ENCODE assay signal across 16 cellular contexts in genomic region chr7:79455173-79455790, GRCh38. TPM values are rescaled to one million over a fixed set of nuclear protein-coding genes. Genes with fewer than 3 reads are reported as not detected.
A peak's percentile ranks its signal among the peaks of the same experiment; 100 is the strongest.
DNase-seq lines count a peak whose midpoint lies in the region; FAIRE-seq and TF ChIP-seq lines count a peak whose summit lies in the region.
"Had no signal": no experiment of that assay in that cellular context is flagged by ENCODE, and none has a peak within 500 bp of the region (broad histone marks: within the 10 kb centered on the region; RNA-seq: fewer than 3 reads in every experiment).

No MANE protein-coding gene starts in this region.

- peak overlapping the region in 1 of 2 experiments; percentile 64 for H2BK12ac ChIP-seq in mesenchymal stem cell (ENCODE audit: low read length in 2 of 2)

- H3K27me3 ChIP-seq in endothelial cell of umbilical vein (ENCODE audit: control insufficient read depth in 2 of 2, insufficient read depth in 2 of 2, low read length in 2 of 2) = no peaks in the 10 kb centered on the region
- no peaks in the 10 kb centered on the region for H3K27me3 ChIP-seq in mesenchymal stem cell (ENCODE audit: control insufficient read depth in 1 of 2, insufficient read depth in 1 of 2, low read length in 2 of 2)
- no peaks in the 10 kb centered on the region for H3K27me3 ChIP-seq in subcutaneous abdominal adipose tissue (ENCODE audit: control insufficient read depth in 5 of 5, insufficient read depth in 4 of 5, low read length in 5 of 5)
- H3K27me3 ChIP-seq: SJCRH30 had no signal

- no peak overlapping the region for H4K91ac ChIP-seq in mesenchymal stem cell (ENCODE audit: low read length)

- BruUV-seq in endothelial cell of umbilical vein (replicated peaks; lab: Mats Ljungman, UMichigan) = no TSS peak

- H3K4ac ChIP-seq in mesenchymal stem cell (ENCODE audit: low read depth in 1 of 2, low read length in 2 of 2) = no peak overlapping the region

- POLR2A ChIA-PET in endothelial cell of umbilical vein (lab: Charles Lee) = no interaction called here
- POLR2A ChIA-PET in activated CD4-positive, alpha-beta memory T cell treated with anti-CD3 and anti-CD28 coated beads for 36 hours (lab: Charles Lee) = no interaction called here

- in situ Hi-C loops in ACHN (cut with HindIII; ENCODE audit: low pct_ligation_motif_present, low pct_unique_long_range_greater_than_20kb, low sequenced_read_pairs) = no loop called here

- no peak overlapping the region for H2BK15ac ChIP-seq in mesenchymal stem cell (ENCODE audit: low read depth, poor library complexity, severe bottlenecking)

- H3K4me1 ChIP-seq in endothelial cell of umbilical vein (ENCODE audit: control insufficient read depth, extremely low read depth, insufficient read depth, low read length) = peaks cover 19% of the 10 kb centered on the region
- H3K4me1 ChIP-seq in mesenchymal stem cell (ENCODE audit: control insufficient read depth, insufficient read depth, low read depth, low read length) = peaks cover 4% of the 10 kb centered on the region
- H3K4me1 ChIP-seq in subcutaneous abdominal adipose tissue (ENCODE audit: control insufficient read depth in 5 of 5, insufficient read depth in 5 of 5, low read length in 5 of 5) = peaks cover 0 to 65% (median 51%) of the 10 kb centered on the region in 5 donors
- H3K4me1 ChIP-seq: SJCRH30 had no signal

- peak overlapping the region; percentile 95 for H3K4me3 Mint-ChIP-seq in HFFc6
- H3K4me3 Mint-ChIP-seq in activated CD4-positive, alpha-beta memory T cell treated with anti-CD3 and anti-CD28 coated beads for 36 hours = no peak overlapping the region

- H3K79me1 ChIP-seq in mesenchymal stem cell (replicated peaks; ENCODE audit: low read length, poor library complexity, severe bottlenecking) = peaks cover 24% of the 10 kb centered on the region

- H3K4me2 ChIP-seq in endothelial cell of umbilical vein (ENCODE audit: insufficient read depth, low read length) = peak overlapping the region; percentile 81
- H3K4me2 ChIP-seq in mesenchymal stem cell (ENCODE audit: low read length, poor library complexity, severe bottlenecking) = peak overlapping the region; percentile 32

- intact Hi-C loops in endothelial cell of umbilical vein (cut with micrococcal nuclease) = no loop called here
- intact Hi-C loops in activated CD4-positive, alpha-beta memory T cell treated with anti-CD3 and anti-CD28 coated beads for 36 hours (cut with micrococcal nuclease) = no loop called here

- no peak for FAIRE-seq in endothelial cell of umbilical vein (lab: Jason Lieb, UNC)
- FAIRE-seq in H54 (lab: Jason Lieb, UNC) = no peak
- FAIRE-seq: colon had no signal

- no peak overlapping the region for H2BK120ac ChIP-seq in mesenchymal stem cell (ENCODE audit: low read depth, low read length)

- H3K27me3 Mint-ChIP-seq in HFFc6 (ENCODE audit: insufficient read depth) = peaks cover 3% of the 10 kb centered on the region
- H3K27me3 Mint-ChIP-seq in activated CD4-positive, alpha-beta memory T cell treated with anti-CD3 and anti-CD28 coated beads for 36 hours = peaks cover 27% of the 10 kb centered on the region

- H3K4me3 ChIP-seq in endothelial cell of umbilical vein (replicated peaks in 1 of 3; ENCODE audit: insufficient read depth in 1 of 3, low read depth in 1 of 3, low read length in 3 of 3) (peak overlapping the region in 1 of 3 experiments; percentile 84), mesenchymal stem cell (ENCODE audit: insufficient read depth in 1 of 2, low read depth in 1 of 2, low read length in 2 of 2) (peak overlapping the region in 1 of 2 experiments; percentile 92), subcutaneous abdominal adipose tissue (ENCODE audit: low read depth in 1 of 5, low read length in 5 of 5) (peak overlapping the region; percentile 85 to 92 (median 90))
- H3K4me3 ChIP-seq: mucosa of descending colon had no signal

- H2BK5ac ChIP-seq in mesenchymal stem cell (ENCODE audit: low read depth, low read length, poor library complexity, severe bottlenecking) = no peak overlapping the region

- H3K9me3 Mint-ChIP-seq in HFFc6 = no peaks in the 10 kb centered on the region
- H3K9me3 Mint-ChIP-seq in activated CD4-positive, alpha-beta memory T cell treated with anti-CD3 and anti-CD28 coated beads for 36 hours = no peaks in the 10 kb centered on the region
- H3K9me3 Mint-ChIP-seq: activated T-helper 2 cell treated with anti-CD3 and anti-CD28 coated beads, Interferon-gamma antibody, Interleukin-2, Interleukin-4, amounts not matched to agents 10 μg/mL and 5 μg/mL and 100 μg/mL, durations not matched to agents 14 hours and 24 hours and 36 hours had no signal

- CTCF ChIA-PET in endothelial cell of umbilical vein (lab: Charles Lee) = interaction anchor here (2.1 kb wide), 1 partner anchor 157 kb away, joined by 10 read pairs; no protein-coding TSS in a partner anchor
- CTCF ChIA-PET in activated CD4-positive, alpha-beta memory T cell treated with anti-CD3 and anti-CD28 coated beads for 36 hours (lab: Charles Lee) = no interaction called here

- no peaks in the 10 kb centered on the region for H4K20me1 ChIP-seq in endothelial cell of umbilical vein (replicated peaks; ENCODE audit: control insufficient read depth, extremely low read depth, insufficient read depth, low read length)

- no peaks in the 10 kb centered on the region for H3K9me1 ChIP-seq in endothelial cell of umbilical vein (replicated peaks; ENCODE audit: control insufficient read depth, extremely low read depth, insufficient read depth, low read length)

- TF ChIP-seq POLR2A in endothelial cell of umbilical vein (IDR thresholded peaks at IDR 0.05; ENCODE audit: low read depth, low read length) (no peak), H54 (IDR thresholded peaks at IDR 0.05; ENCODE audit: low read depth, low read length) (no peak)

- H3K36me3 ChIP-seq in endothelial cell of umbilical vein (ENCODE audit: control insufficient read depth in 2 of 2, extremely low read depth in 1 of 2, insufficient read depth in 2 of 2, low read length in 2 of 2) (peaks cover 4 to 9% of the 10 kb centered on the region in 2 experiments), mesenchymal stem cell (ENCODE audit: control insufficient read depth in 1 of 2, insufficient read depth in 2 of 2, low read depth in 1 of 2, low read length in 2 of 2) (peaks cover 0 to 26% of the 10 kb centered on the region in 2 experiments), subcutaneous abdominal adipose tissue (ENCODE audit: control insufficient read depth in 5 of 5, insufficient read depth in 5 of 5, low read length in 5 of 5) (peaks cover 0 to 8% (median 0%) of the 10 kb centered on the region in 5 donors)
- H3K36me3 ChIP-seq: SJCRH30 had no signal

- H2AFZ ChIP-seq in endothelial cell of umbilical vein (ENCODE audit: low read depth, low read length) (no peak overlapping the region), mesenchymal stem cell (ENCODE audit: low read depth, low read length) (no peak overlapping the region)

- peaks cover 12% of the 10 kb centered on the region for H3K79me2 ChIP-seq in endothelial cell of umbilical vein (ENCODE audit: control insufficient read depth, insufficient read depth, low read length)

- H3K18ac ChIP-seq in mesenchymal stem cell (ENCODE audit: low read depth in 1 of 2, low read length in 2 of 2) = no peak overlapping the region

- peaks cover 76% of the 10 kb centered on the region for H3K4me1 Mint-ChIP-seq in HFFc6 (ENCODE audit: low read depth)
- peaks cover 2% of the 10 kb centered on the region for H3K4me1 Mint-ChIP-seq in activated CD4-positive, alpha-beta memory T cell treated with anti-CD3 and anti-CD28 coated beads for 36 hours (ENCODE audit: low read depth)

- no peak overlapping the region for H2AK5ac ChIP-seq in mesenchymal stem cell (ENCODE audit: low read length, severe bottlenecking)

- H3K14ac ChIP-seq in mesenchymal stem cell (ENCODE audit: low read length in 2 of 2) = no peak overlapping the region

- H3K9me3 ChIP-seq in endothelial cell of umbilical vein (replicated peaks; ENCODE audit: control insufficient read depth, insufficient read depth, low read length) = no peaks in the 10 kb centered on the region
- H3K9me3 ChIP-seq in mesenchymal stem cell (ENCODE audit: control insufficient read depth, low read length) = no peaks in the 10 kb centered on the region
- H3K9me3 ChIP-seq in subcutaneous abdominal adipose tissue (ENCODE audit: control insufficient read depth in 5 of 5, low read length in 5 of 5) = no peaks in the 10 kb centered on the region
- H3K9me3 ChIP-seq: mucosa of descending colon, SJCRH30 had no signal

- TF ChIP-seq CTCF in HFFc6 (IDR thresholded peaks at IDR 0.05) = no peak
- no peak for TF ChIP-seq CTCF in endothelial cell of umbilical vein (IDR thresholded peaks at IDR 0.05; ENCODE audit: extremely low read depth in 1 of 2, insufficient read depth in 1 of 2, low read depth in 1 of 2, low read length in 2 of 2)

- no peak for DNase-seq in HFFc6
- DNase-seq in endothelial cell of umbilical vein (ENCODE audit: low read depth, low spot score) = no peak
- no peak for DNase-seq in mesenchymal stem cell
- DNase-seq in ACHN = no peak
- no peak for DNase-seq in NCI-H82 treated with DMSO at 0.1 percent for 48 hours (lab: John Stamatoyannopoulos, UW; ENCODE audit: unreplicated experiment)
- DNase-seq in H54 (ENCODE audit: insufficient read length, low spot score) = no peak
- no peak for DNase-seq in activated CD4-positive, alpha-beta memory T cell treated with anti-CD3 and anti-CD28 coated beads for 36 hours
- DNase-seq: hippocampal formation; mucosa of descending colon; NCI-H510A; SJCRH30; stimulated activated CD4-positive, alpha-beta T cell treated with anti-CD3 and anti-CD28 coated beads, Interleukin-2, amount 100 ng/mL, for 24 hours; stimulated activated naive CD8-positive, alpha-beta T cell treated with anti-CD3 and anti-CD28 coated beads, Interleukin-15, Interleukin-2, amounts not matched to agents 100 U/mL and 50 U/mL, for 24 hours had no signal

- H3K23ac ChIP-seq in mesenchymal stem cell (ENCODE audit: low read length in 2 of 2) = no peak overlapping the region

- H4K8ac ChIP-seq in mesenchymal stem cell (ENCODE audit: low read length) = peak overlapping the region; percentile 66

- no peak overlapping the region for H3K27ac ChIP-seq in endothelial cell of umbilical vein (ENCODE audit: insufficient read depth, low read depth, low read length)
- no peak overlapping the region for H3K27ac ChIP-seq in mesenchymal stem cell (ENCODE audit: low read length, poor library complexity, severe bottlenecking)
- peak overlapping the region; percentile 99 for H3K27ac ChIP-seq in subcutaneous abdominal adipose tissue (ENCODE audit: low read depth, low read length)
- H3K27ac ChIP-seq: SJCRH30 had no signal

- no peak overlapping the region for H3K9ac ChIP-seq in endothelial cell of umbilical vein (replicated peaks; ENCODE audit: extremely low read depth, insufficient read depth, low read length)
- peak overlapping the region; percentile 100 for H3K9ac ChIP-seq in mesenchymal stem cell (ENCODE audit: low read length)
- H3K9ac ChIP-seq in subcutaneous abdominal adipose tissue (ENCODE audit: low read length in 5 of 5) = peak overlapping the region in 4 of 5 donors; percentile 93 to 96 (median 94)

- peak overlapping the region; percentile 97 for H3K27ac Mint-ChIP-seq in HFFc6
- H3K27ac Mint-ChIP-seq in activated CD4-positive, alpha-beta memory T cell treated with anti-CD3 and anti-CD28 coated beads for 36 hours = no peak overlapping the region
- H3K27ac Mint-ChIP-seq: activated T-helper 2 cell treated with anti-CD3 and anti-CD28 coated beads, Interferon-gamma antibody, Interleukin-2, Interleukin-4, amounts not matched to agents 10 μg/mL and 5 μg/mL and 100 μg/mL, durations not matched to agents 14 hours and 24 hours and 36 hours had no signal

- dilution Hi-C loops in endothelial cell of umbilical vein (cut with MboI; ENCODE audit: extremely low pct_ligation_motif_present, low sequenced_read_pairs) = no loop called here

- peaks cover 52% of the 10 kb centered on the region for H3K36me3 Mint-ChIP-seq in HFFc6 (ENCODE audit: low read depth)
- H3K36me3 Mint-ChIP-seq in activated CD4-positive, alpha-beta memory T cell treated with anti-CD3 and anti-CD28 coated beads for 36 hours = no peaks in the 10 kb centered on the region

- WGBS in mesenchymal stem cell = 82% methylated on average over 3 of the region's 5 CpGs

RNA-seq across cellular contexts. Expression of gene MAGI2, which starts 1.8 kb away (rescaled TPM):
- 1 to 10 TPM; 7.1 to 9.8 (median 8.5) TPM for total RNA-seq in HFFc6 (2021; fragmentation: NEBNext Ultra II Directional; extraction: Animal tissue kit (Norgen Biotek cat#: 25700))
- total RNA-seq in endothelial cell of umbilical vein = 5.8 and 6.0 TPM in 2 replicates
- 0.28 and 0.32 TPM in 2 replicates for polyA plus RNA-seq in endothelial cell of umbilical vein
- polyA plus RNA-seq in endothelial cell of umbilical vein (2011; cell fraction: cytosol; rRNA removed) = 0.24 and 0.36 TPM in 2 replicates
- 3.5 and 4.8 TPM in 2 replicates for polyA plus RNA-seq in endothelial cell of umbilical vein (2011; cell fraction: nucleus; rRNA removed)
- 0.76 and 0.80 TPM in 2 replicates for polyA plus RNA-seq in endothelial cell of umbilical vein (2012)
- polyA minus RNA-seq in endothelial cell of umbilical vein = 7.5 and 9.1 TPM in 2 replicates
- not detected for polyA minus RNA-seq in endothelial cell of umbilical vein (2011; cell fraction: cytosol; rRNA and poly(A)+ RNA removed)
- 51.2 and 51.8 TPM in 2 replicates for polyA minus RNA-seq in endothelial cell of umbilical vein (2011; cell fraction: nucleus; rRNA and poly(A)+ RNA removed)
- polyA plus RNA-seq in mesenchymal stem cell (2013, experiment 1 of 2) = 4.1 TPM
- polyA plus RNA-seq in mesenchymal stem cell (2013, experiment 2 of 2) = 3.9 TPM
- total RNA-seq in activated CD4-positive, alpha-beta memory T cell treated with anti-CD3 and anti-CD28 coated beads for 36 hours = under 1 TPM; 0.17 TPM
